In genomic region chr1:204073837-204074273, GRCh38 we compare ENCODE assay signal across 8 cellular contexts. TPM values are rescaled to one million over a fixed set of nuclear protein-coding genes. Genes with fewer than 3 reads are reported as not detected.
DNase-seq lines count a peak whose midpoint lies in the region; ATAC-seq, FAIRE-seq and TF ChIP-seq lines count a peak whose summit lies in the region.

No MANE protein-coding gene starts in this region.

- H3K27me3 ChIP-seq in astrocyte (ENCODE audit: insufficient read depth, low read length) (peaks cover 2% of the 10 kb centered on the region), keratinocyte (ENCODE audit: control insufficient read depth, extremely low read depth, insufficient read depth, low read length) (no peaks in the 10 kb centered on the region), spleen (replicated peaks in 1 of 7) (peaks cover 0 to 81% (median 32%) of the 10 kb centered on the region in 7 donors)

- peaks cover 3% of the 10 kb centered on the region for H3K9me3 Mint-ChIP-seq in astrocyte (ENCODE audit: unreplicated experiment)

- FAIRE-seq in astrocyte (lab: Jason Lieb, UNC): no peak
- FAIRE-seq in keratinocyte (lab: Jason Lieb, UNC): no peak

- H3K36me3 Mint-ChIP-seq in astrocyte (ENCODE audit: low read depth, unreplicated experiment): no peaks in the 10 kb centered on the region

- 0 to 4% (median 1%) methylated on average over 2 to 39 of the region's 39 CpGs for WGBS in spleen, 5 donors

- no peaks in the 10 kb centered on the region for H3K9me1 ChIP-seq in keratinocyte (ENCODE audit: control insufficient read depth, extremely low read depth, insufficient read depth, low read length)

- H3K79me2 ChIP-seq in astrocyte (ENCODE audit: insufficient read depth, low read length) (peaks cover 10% of the 10 kb centered on the region), keratinocyte (ENCODE audit: control insufficient read depth, insufficient read depth, low read length) (peaks cover 13% of the 10 kb centered on the region)

- peak overlapping the region; percentile 74 for H3K9ac ChIP-seq in astrocyte (ENCODE audit: low read length)
- peak overlapping the region; percentile 75 for H3K9ac ChIP-seq in keratinocyte (ENCODE audit: control insufficient read depth, extremely low read depth, insufficient read depth, low read length)

- dilution Hi-C loops in keratinocyte (cut with MboI; ENCODE audit: extremely low pct_ligation_motif_present, low sequenced_read_pairs): no loop called here

- peak overlapping the region; percentile 95 for H3K4me3 Mint-ChIP-seq in astrocyte (ENCODE audit: unreplicated experiment)

- H3K9me3 ChIP-seq in astrocyte (ENCODE audit: insufficient read depth, low read depth, low read length) (no peaks in the 10 kb centered on the region), keratinocyte (ENCODE audit: control insufficient read depth, low read depth, low read length) (no peaks in the 10 kb centered on the region), spleen (no peaks in the 10 kb centered on the region)

- ATAC-seq in GM21737 (IDR thresholded peaks at IDR 0.05; ENCODE audit: unreplicated experiment): no peak
- no peak for ATAC-seq in HG02678 (IDR thresholded peaks at IDR 0.05; ENCODE audit: unreplicated experiment)

- H3K4me3 ChIP-seq in astrocyte (ENCODE audit: insufficient read depth, low read depth, low read length): peak overlapping the region; percentile 79
- H3K4me3 ChIP-seq in keratinocyte (ENCODE audit: control insufficient read depth in 2 of 3, extremely low read depth in 1 of 3, insufficient read depth in 2 of 3, low read depth in 1 of 3, low read length in 3 of 3): peak overlapping the region; percentile 72 to 84 (median 75)
- peak overlapping the region; percentile 37 to 75 (median 56) for H3K4me3 ChIP-seq in spleen

- TF ChIP-seq POLR2A in spleen (IDR thresholded peaks at IDR 0.05): no peak

- H3K4me1 ChIP-seq in astrocyte (ENCODE audit: insufficient read depth, low read length) (peaks cover 9% of the 10 kb centered on the region), keratinocyte (ENCODE audit: control insufficient read depth, extremely low read depth, insufficient read depth, low read length) (peaks cover 7% of the 10 kb centered on the region), spleen (peaks cover 13 to 65% (median 44%) of the 10 kb centered on the region in 6 donors)

- DNase-seq in activated naive CD4-positive, alpha-beta T cell treated with Interleukin-2 at 50 U/mL for 16 hours: peak; percentile 7
- no peak for DNase-seq in activated naive CD4-positive, alpha-beta T cell (lab: John Stamatoyannopoulos, UW)
- DNase-seq in astrocyte (ENCODE audit: low read depth) (no peak), keratinocyte (ENCODE audit: low read depth, low spot score) (no peak), spleen (no peak), islet precursor cell (no peak)

- peaks cover 11% of the 10 kb centered on the region for H4K20me1 ChIP-seq in astrocyte (ENCODE audit: insufficient read depth, low read length)
- no peaks in the 10 kb centered on the region for H4K20me1 ChIP-seq in keratinocyte (ENCODE audit: control insufficient read depth, extremely low read depth, insufficient read depth, low read length)

- H3K4me2 ChIP-seq in astrocyte (ENCODE audit: low read length): peak overlapping the region; percentile 99
- H3K4me2 ChIP-seq in keratinocyte (ENCODE audit: control insufficient read depth, extremely low read depth, insufficient read depth, low read depth, low read length): peak overlapping the region; percentile 95

- intact Hi-C loops in spleen (cut with DNase I; ENCODE audit: low total_unique reads): no loop called here

- H3K36me3 ChIP-seq in astrocyte (ENCODE audit: insufficient read depth, low read length) (no peaks in the 10 kb centered on the region), keratinocyte (ENCODE audit: control insufficient read depth in 2 of 2, extremely low read depth in 1 of 2, insufficient read depth in 2 of 2, low read length in 2 of 2) (no peaks in the 10 kb centered on the region), spleen (no peaks in the 10 kb centered on the region)

- H2AFZ ChIP-seq in astrocyte (ENCODE audit: low read depth, low read length): peak overlapping the region; percentile 92
- H2AFZ ChIP-seq in keratinocyte (ENCODE audit: control insufficient read depth, low read length): peak overlapping the region; percentile 93

- H3K27ac ChIP-seq in astrocyte (ENCODE audit: low read depth, low read length): no peak overlapping the region
- H3K27ac ChIP-seq in keratinocyte (ENCODE audit: control insufficient read depth, insufficient read depth, low read length): no peak overlapping the region
- peak overlapping the region in 7 of 8 donors; percentile 72 to 87 (median 83) for H3K27ac ChIP-seq in spleen

- H3K4me1 Mint-ChIP-seq in astrocyte (ENCODE audit: low read depth, unreplicated experiment): peaks cover 11% of the 10 kb centered on the region

- H3K27ac Mint-ChIP-seq in astrocyte (ENCODE audit: unreplicated experiment): peak overlapping the region; percentile 83

- TF ChIP-seq CTCF in astrocyte (IDR thresholded peaks at IDR 0.05; ENCODE audit: insufficient read depth, low read depth, low read length) (no peak), keratinocyte (optimal IDR thresholded peaks at IDR 0.05 in 1 of 3, IDR thresholded peaks at IDR 0.05 in 1 of 3, conservative IDR thresholded peaks at IDR 0.05 in 1 of 3; ENCODE audit: extremely low read depth in 1 of 3, insufficient read depth in 2 of 3, low read length in 3 of 3) (no peak), spleen (IDR thresholded peaks at IDR 0.05 in 8 of 11, conservative IDR thresholded peaks at IDR 0.05 in 3 of 11) (no peak)

- peaks cover 8% of the 10 kb centered on the region for H3K27me3 Mint-ChIP-seq in astrocyte (ENCODE audit: low read depth, unreplicated experiment)

RNA-seq across cellular contexts. Expression of gene SOX13, which starts 0.9 kb away (rescaled TPM):
- 9.2 and 12.4 TPM in 2 replicates for total RNA-seq in astrocyte
- 4.9 to 6.1 TPM (median 5.6 TPM) in 3 replicates for polyA plus RNA-seq in keratinocyte
- polyA plus RNA-seq in keratinocyte (2011; ENCODE audit: low read depth): 1.3 TPM
- 5.2 and 6.1 TPM in 2 replicates for polyA plus RNA-seq in keratinocyte (2011; cell fraction: cytosol; rRNA removed)
- polyA plus RNA-seq in keratinocyte (2011; cell fraction: nucleus; rRNA removed): 17.1 and 17.9 TPM in 2 replicates
- 4.7 and 4.9 TPM in 2 replicates for polyA plus RNA-seq in keratinocyte (2012; ENCODE audit: low replicate concordance)
- 9.3 to 15.0 TPM (median 10.4 TPM) in 3 replicates for polyA minus RNA-seq in keratinocyte
- 5.9 TPM for polyA minus RNA-seq in keratinocyte (2011; cell fraction: cytosol; rRNA and poly(A)+ RNA removed)
- polyA minus RNA-seq in keratinocyte (2011; cell fraction: nucleus; rRNA and poly(A)+ RNA removed): 8.1 and 8.7 TPM in 2 replicates
- 10 to 100 TPM; 12.8 to 28.7 (median 19.2) TPM for total RNA-seq in spleen
- polyA plus RNA-seq in spleen: 1 to 10 TPM; 2.0 to 9.6 (median 2.2) TPM

Comparison
In these comparisons a context has a peak if more than half of its experiments do, and no peak if none do; other contexts are left out.
1. H3K27ac ChIP-seq: peak in spleen (7 of 8); none in astrocyte (single experiment) and keratinocyte (single experiment).
2. Peak in every context shown above with its lines, with median percentiles within 50 percentile points of each other: H3K4me3 ChIP-seq.